In genomic region chr12:27142102-27142721, GRCh38 we compare ENCODE assay signal across 8 cellular contexts. TPM values are rescaled to one million over a fixed set of nuclear protein-coding genes. Genes with fewer than 3 reads are reported as not detected.
A peak's percentile ranks its signal among the peaks of the same experiment; 100 is the strongest.
DNase-seq lines count a peak whose midpoint lies in the region; ATAC-seq and TF ChIP-seq lines count a peak whose summit lies in the region.

No MANE protein-coding gene starts in this region.

- in situ Hi-C loops in astrocyte of the spinal cord (cut with HindIII; ENCODE audit: low sequenced_read_pairs), result no loop called here

- no peaks in the 10 kb centered on the region for H3K27me3 ChIP-seq in RWPE2 (ENCODE audit: insufficient read depth, poor library complexity, severe bottlenecking)

- H3K4me3 ChIP-seq in RWPE2 (ENCODE audit: severe bottlenecking) (no peak overlapping the region), astrocyte of the spinal cord (ENCODE audit: low read depth, low read length) (no peak overlapping the region), skeletal muscle cell (ENCODE audit: low read depth, low read length) (no peak overlapping the region)

- peak; percentile 6 for DNase-seq in NK-92 treated with Interleukin-12 subunit alpha and Interleukin-12 subunit beta, amount 100 ng/mL, for 24 hours (lab: John Stamatoyannopoulos, UW)
- no peak for DNase-seq in NK-92 (lab: John Stamatoyannopoulos, UW; ENCODE audit: unreplicated experiment)
- DNase-seq in M059J (ENCODE audit: low read depth), result peak; percentile 76
- DNase-seq in RWPE2 (ENCODE audit: low spot score), result no peak
- DNase-seq in astrocyte of the spinal cord (ENCODE audit: low read depth, low spot score), result peak; percentile 77
- peak; percentile 5 to 80 for DNase-seq in hippocampal formation (lab: John Stamatoyannopoulos, UW)
- DNase-seq in skeletal muscle cell (ENCODE audit: low read depth), result peak; percentile 43

- 0 out of 3 replicates have a peak, but pooled peaks have one; percentile 45 for ATAC-seq in RWPE2 (ENCODE audit: low read depth)
- no peak for ATAC-seq in GM21619 (IDR thresholded peaks at IDR 0.05; ENCODE audit: unreplicated experiment)

- TF ChIP-seq CTCF in RWPE2 (IDR thresholded peaks at IDR 0.05; ENCODE audit: poor library complexity, severe bottlenecking), result peak; percentile 64
- TF ChIP-seq CTCF in astrocyte of the spinal cord (IDR thresholded peaks at IDR 0.05; ENCODE audit: low read depth, low read length), result peak; percentile 89

- no peaks in the 10 kb centered on the region for H3K4me1 ChIP-seq in RWPE2 (ENCODE audit: insufficient read depth, poor library complexity, severe bottlenecking)

- H3K27ac ChIP-seq in RWPE2 (ENCODE audit: poor library complexity, severe bottlenecking), result no peak overlapping the region

- H3K9me3 ChIP-seq in RWPE2 (ENCODE audit: severe bottlenecking), result no peaks in the 10 kb centered on the region

- H3K36me3 ChIP-seq in RWPE2 (ENCODE audit: low read depth), result no peaks in the 10 kb centered on the region

RNA-seq across cellular contexts. Expression of gene C12orf71, which starts 59.8 kb away (rescaled TPM):
- not detected in 2 replicates for total RNA-seq in M059J (2014; rRNA removed; shearing (Covaris generic))

Comparison
In these comparisons a context has a peak if more than half of its experiments do, and no peak if none do; other contexts are left out.
1. DNase-seq: peak in NK-92 treated with Interleukin-12 subunit alpha and Interleukin-12 subunit beta, amount 100 ng/mL, for 24 hours (single experiment), M059J (single experiment), astrocyte of the spinal cord (single experiment), hippocampal formation (2 of 2) and skeletal muscle cell (single experiment); none in NK-92 (single experiment) and RWPE2 (single experiment).